In the genomic region with DNA sequence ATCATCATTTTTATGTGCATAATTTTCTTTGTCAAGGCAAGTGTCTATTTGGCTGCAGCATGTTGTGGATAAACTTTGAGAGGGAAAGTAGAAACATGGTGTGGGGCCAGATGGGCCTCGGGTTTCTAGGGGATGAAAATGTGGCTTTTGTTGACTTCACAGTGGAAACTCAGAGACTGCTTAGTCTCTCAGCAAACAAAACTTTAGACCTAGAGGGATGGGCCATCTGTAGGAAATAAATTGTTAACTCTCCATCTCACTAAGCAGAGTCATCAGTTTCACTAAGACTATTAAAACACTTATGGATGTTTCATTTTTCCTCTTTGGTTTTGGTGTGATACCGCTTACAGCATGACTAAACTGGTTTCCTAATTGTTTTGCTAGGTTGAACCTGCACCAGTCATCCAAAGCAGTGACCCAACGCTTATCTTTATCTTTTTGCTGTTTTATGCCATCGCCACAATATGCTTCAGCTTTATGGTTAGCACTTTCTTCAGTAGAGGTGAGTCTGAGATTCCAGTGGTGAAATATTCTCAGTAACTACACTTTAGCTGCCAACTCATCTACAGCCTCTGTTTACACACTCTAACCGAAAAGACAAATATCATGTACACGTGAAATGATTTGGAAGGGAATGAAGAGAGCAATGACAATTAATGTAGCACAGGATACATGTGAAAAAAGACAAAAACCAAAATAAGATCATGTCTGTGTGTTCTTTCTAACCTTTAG, we compare ENCODE assay signal across 1 cellular context.
A peak's percentile ranks its signal among the peaks of the same experiment; 100 is the strongest.
TF ChIP-seq lines count a peak whose summit lies in the region.

No MANE protein-coding gene starts in this region.

TF ChIP-seq in HepG2, 621 proteins besides CTCF, POLR2A, EP300 and RAD21 (continued from another document and continues in another):
- TF ChIP-seq, protein P1, sequence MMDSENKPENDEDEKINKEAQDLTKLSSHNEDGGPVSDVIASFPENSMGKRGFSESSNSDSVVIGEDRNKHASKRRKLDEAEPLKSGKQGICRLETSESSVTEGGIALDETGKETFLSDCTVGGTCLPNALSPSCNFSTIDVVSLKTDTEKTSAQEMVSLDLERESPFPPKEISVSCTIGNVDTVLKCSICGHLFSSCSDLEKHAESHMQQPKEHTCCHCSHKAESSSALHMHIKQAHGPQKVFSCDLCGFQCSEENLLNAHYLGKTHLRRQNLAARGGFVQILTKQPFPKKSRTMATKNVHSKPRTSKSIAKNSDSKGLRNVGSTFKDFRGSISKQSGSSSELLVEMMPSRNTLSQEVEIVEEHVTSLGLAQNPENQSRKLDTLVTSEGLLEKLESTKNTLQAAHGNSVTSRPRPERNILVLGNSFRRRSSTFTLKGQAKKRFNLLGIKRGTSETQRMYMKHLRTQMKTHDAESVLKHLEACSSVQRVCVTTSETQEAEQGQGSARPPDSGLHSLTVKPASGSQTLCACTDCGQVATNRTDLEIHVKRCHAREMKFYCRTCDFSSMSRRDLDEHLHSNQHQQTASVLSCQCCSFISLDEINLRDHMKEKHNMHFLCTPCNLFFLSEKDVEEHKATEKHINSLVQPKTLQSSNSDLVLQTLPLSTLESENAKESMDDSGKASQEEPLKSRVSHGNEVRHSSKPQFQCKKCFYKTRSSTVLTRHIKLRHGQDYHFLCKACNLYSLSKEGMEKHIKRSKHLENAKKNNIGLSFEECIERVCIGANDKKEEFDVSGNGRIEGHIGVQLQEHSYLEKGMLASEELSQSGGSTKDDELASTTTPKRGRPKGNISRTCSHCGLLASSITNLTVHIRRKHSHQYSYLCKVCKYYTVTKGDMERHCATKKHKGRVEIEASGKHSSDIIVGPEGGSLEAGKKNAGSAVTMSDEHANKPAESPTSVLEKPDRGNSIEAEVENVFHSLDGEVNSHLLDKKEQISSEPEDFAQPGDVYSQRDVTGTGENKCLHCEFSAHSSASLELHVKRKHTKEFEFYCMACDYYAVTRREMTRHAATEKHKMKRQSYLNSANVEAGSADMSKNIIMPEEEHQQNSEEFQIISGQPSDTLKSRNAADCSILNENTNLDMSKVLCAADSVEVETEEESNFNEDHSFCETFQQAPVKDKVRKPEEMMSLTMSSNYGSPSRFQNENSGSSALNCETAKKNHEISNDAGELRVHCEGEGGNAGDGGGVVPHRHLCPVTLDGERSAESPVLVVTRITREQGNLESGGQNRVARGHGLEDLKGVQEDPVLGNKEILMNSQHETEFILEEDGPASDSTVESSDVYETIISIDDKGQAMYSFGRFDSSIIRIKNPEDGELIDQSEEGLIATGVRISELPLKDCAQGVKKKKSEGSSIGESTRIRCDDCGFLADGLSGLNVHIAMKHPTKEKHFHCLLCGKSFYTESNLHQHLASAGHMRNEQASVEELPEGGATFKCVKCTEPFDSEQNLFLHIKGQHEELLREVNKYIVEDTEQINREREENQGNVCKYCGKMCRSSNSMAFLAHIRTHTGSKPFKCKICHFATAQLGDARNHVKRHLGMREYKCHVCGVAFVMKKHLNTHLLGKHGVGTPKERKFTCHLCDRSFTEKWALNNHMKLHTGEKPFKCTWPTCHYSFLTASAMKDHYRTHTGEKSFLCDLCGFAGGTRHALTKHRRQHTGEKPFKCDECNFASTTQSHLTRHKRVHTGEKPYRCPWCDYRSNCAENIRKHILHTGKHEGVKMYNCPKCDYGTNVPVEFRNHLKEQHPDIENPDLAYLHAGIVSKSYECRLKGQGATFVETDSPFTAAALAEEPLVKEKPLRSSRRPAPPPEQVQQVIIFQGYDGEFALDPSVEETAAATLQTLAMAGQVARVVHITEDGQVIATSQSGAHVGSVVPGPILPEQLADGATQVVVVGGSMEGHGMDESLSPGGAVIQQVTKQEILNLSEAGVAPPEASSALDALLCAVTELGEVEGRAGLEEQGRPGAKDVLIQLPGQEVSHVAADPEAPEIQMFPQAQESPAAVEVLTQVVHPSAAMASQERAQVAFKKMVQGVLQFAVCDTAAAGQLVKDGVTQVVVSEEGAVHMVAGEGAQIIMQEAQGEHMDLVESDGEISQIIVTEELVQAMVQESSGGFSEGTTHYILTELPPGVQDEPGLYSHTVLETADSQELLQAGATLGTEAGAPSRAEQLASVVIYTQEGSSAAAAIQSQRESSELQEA (CRISPR knock-in tag; IDR thresholded peaks at IDR 0.05; ENCODE audit: not compliant biosample characterization), result no peak
- TF ChIP-seq SNRNP70 (IDR thresholded peaks at IDR 0.05; ENCODE audit: low read depth, low read length), result no peak
- no peak for TF ChIP-seq CREB1 (IDR thresholded peaks at IDR 0.05)
- TF ChIP-seq CREB1 (CRISPR knock-in tag; IDR thresholded peaks at IDR 0.05), result peak; percentile 37; the same call in 1 of the 2 replicates
- TF ChIP-seq, protein P2, sequence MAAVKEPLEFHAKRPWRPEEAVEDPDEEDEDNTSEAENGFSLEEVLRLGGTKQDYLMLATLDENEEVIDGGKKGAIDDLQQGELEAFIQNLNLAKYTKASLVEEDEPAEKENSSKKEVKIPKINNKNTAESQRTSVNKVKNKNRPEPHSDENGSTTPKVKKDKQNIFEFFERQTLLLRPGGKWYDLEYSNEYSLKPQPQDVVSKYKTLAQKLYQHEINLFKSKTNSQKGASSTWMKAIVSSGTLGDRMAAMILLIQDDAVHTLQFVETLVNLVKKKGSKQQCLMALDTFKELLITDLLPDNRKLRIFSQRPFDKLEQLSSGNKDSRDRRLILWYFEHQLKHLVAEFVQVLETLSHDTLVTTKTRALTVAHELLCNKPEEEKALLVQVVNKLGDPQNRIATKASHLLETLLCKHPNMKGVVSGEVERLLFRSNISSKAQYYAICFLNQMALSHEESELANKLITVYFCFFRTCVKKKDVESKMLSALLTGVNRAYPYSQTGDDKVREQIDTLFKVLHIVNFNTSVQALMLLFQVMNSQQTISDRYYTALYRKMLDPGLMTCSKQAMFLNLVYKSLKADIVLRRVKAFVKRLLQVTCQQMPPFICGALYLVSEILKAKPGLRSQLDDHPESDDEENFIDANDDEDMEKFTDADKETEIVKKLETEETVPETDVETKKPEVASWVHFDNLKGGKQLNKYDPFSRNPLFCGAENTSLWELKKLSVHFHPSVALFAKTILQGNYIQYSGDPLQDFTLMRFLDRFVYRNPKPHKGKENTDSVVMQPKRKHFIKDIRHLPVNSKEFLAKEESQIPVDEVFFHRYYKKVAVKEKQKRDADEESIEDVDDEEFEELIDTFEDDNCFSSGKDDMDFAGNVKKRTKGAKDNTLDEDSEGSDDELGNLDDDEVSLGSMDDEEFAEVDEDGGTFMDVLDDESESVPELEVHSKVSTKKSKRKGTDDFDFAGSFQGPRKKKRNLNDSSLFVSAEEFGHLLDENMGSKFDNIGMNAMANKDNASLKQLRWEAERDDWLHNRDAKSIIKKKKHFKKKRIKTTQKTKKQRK (IDR thresholded peaks at IDR 0.05; ENCODE audit: low read length), result no peak
- no peak for TF ChIP-seq MAF1 (CRISPR knock-in tag; IDR thresholded peaks at IDR 0.05; ENCODE audit: borderline replicate concordance)
- no peak for TF ChIP-seq TP53 (CRISPR knock-in tag; conservative IDR thresholded peaks at IDR 0.05)
- TF ChIP-seq MTF2 (CRISPR knock-in tag; IDR thresholded peaks at IDR 0.05; ENCODE audit: borderline replicate concordance), result no peak
- TF ChIP-seq, protein P3, sequence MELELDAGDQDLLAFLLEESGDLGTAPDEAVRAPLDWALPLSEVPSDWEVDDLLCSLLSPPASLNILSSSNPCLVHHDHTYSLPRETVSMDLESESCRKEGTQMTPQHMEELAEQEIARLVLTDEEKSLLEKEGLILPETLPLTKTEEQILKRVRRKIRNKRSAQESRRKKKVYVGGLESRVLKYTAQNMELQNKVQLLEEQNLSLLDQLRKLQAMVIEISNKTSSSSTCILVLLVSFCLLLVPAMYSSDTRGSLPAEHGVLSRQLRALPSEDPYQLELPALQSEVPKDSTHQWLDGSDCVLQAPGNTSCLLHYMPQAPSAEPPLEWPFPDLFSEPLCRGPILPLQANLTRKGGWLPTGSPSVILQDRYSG (CRISPR knock-in tag; IDR thresholded peaks at IDR 0.05), result no peak
- TF ChIP-seq XBP1 (CRISPR knock-in tag; IDR thresholded peaks at IDR 0.05), result no peak
- no peak for TF ChIP-seq NFATC3 (CRISPR knock-in tag; IDR thresholded peaks at IDR 0.05)
- peak; percentile 43 for TF ChIP-seq ZNF781 (CRISPR knock-in tag; IDR thresholded peaks at IDR 0.05; ENCODE audit: borderline replicate concordance, not compliant biosample characterization)
- TF ChIP-seq ZNF331 (CRISPR knock-in tag; IDR thresholded peaks at IDR 0.05), result peak; percentile 6; the same call in 1 of the 2 replicates
- TF ChIP-seq ZNF83 (CRISPR knock-in tag; IDR thresholded peaks at IDR 0.05; ENCODE audit: borderline replicate concordance), result no peak
- TF ChIP-seq KLF9 (CRISPR knock-in tag; IDR thresholded peaks at IDR 0.05; ENCODE audit: low read depth), result no peak
- no peak for TF ChIP-seq ZNF790 (CRISPR knock-in tag; IDR thresholded peaks at IDR 0.05; ENCODE audit: borderline replicate concordance)
- TF ChIP-seq, protein P4, sequence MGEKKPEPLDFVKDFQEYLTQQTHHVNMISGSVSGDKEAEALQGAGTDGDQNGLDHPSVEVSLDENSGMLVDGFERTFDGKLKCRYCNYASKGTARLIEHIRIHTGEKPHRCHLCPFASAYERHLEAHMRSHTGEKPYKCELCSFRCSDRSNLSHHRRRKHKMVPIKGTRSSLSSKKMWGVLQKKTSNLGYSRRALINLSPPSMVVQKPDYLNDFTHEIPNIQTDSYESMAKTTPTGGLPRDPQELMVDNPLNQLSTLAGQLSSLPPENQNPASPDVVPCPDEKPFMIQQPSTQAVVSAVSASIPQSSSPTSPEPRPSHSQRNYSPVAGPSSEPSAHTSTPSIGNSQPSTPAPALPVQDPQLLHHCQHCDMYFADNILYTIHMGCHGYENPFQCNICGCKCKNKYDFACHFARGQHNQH (CRISPR knock-in tag; IDR thresholded peaks at IDR 0.05), result peak; percentile 59; the same call in 1 of the 2 replicates
- TF ChIP-seq NR2F2 (IDR thresholded peaks at IDR 0.05; ENCODE audit: borderline replicate concordance, low read depth), result no peak
- TF ChIP-seq, protein P5, sequence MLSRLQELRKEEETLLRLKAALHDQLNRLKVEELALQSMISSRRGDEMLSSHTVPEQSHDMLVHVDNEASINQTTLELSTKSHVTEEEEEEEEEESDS (CRISPR knock-in tag; IDR thresholded peaks at IDR 0.05; ENCODE audit: borderline replicate concordance), result no peak
- TF ChIP-seq ZSCAN12 (CRISPR knock-in tag; IDR thresholded peaks at IDR 0.05), result no peak
- TF ChIP-seq SAFB2 (CRISPR knock-in tag; IDR thresholded peaks at IDR 0.05; ENCODE audit: borderline replicate concordance, low read depth), result no peak
- no peak for TF ChIP-seq ZNF136 (CRISPR knock-in tag; IDR thresholded peaks at IDR 0.05; ENCODE audit: low read depth)
- 0 out of 2 replicates have a peak, but pooled peaks have one; percentile 54 for TF ChIP-seq ZNF543 (CRISPR knock-in tag; IDR thresholded peaks at IDR 0.05)
- TF ChIP-seq MYNN (CRISPR knock-in tag; IDR thresholded peaks at IDR 0.05; ENCODE audit: low read depth), result no peak
- no peak for TF ChIP-seq PHF8 (CRISPR knock-in tag; IDR thresholded peaks at IDR 0.05)
- TF ChIP-seq HNRNPUL1 (IDR thresholded peaks at IDR 0.05; ENCODE audit: low read depth, low read length), result no peak
- no peak for TF ChIP-seq RBM39 (IDR thresholded peaks at IDR 0.05; ENCODE audit: low read depth, low read length, poor library complexity, severe bottlenecking)
- TF ChIP-seq RBM22 (optimal IDR thresholded peaks at IDR 0.05; ENCODE audit: low read length), result no peak
- TF ChIP-seq HOXA7 (CRISPR knock-in tag; IDR thresholded peaks at IDR 0.05), result no peak
- TF ChIP-seq ZNF225 (CRISPR knock-in tag; IDR thresholded peaks at IDR 0.05), result no peak
- TF ChIP-seq PCBP1 (IDR thresholded peaks at IDR 0.05; ENCODE audit: borderline replicate concordance, low read depth, low read length), result no peak
- TF ChIP-seq NCOA1 (CRISPR knock-in tag; IDR thresholded peaks at IDR 0.05), result no peak; the same call in 1 of the 2 replicates
- TF ChIP-seq ZNF670 (CRISPR knock-in tag; IDR thresholded peaks at IDR 0.05; ENCODE audit: borderline replicate concordance), result no peak
- TF ChIP-seq ZNF644 (CRISPR knock-in tag; IDR thresholded peaks at IDR 0.05; ENCODE audit: low read depth), result peak; percentile 79
- TF ChIP-seq, protein P6, sequence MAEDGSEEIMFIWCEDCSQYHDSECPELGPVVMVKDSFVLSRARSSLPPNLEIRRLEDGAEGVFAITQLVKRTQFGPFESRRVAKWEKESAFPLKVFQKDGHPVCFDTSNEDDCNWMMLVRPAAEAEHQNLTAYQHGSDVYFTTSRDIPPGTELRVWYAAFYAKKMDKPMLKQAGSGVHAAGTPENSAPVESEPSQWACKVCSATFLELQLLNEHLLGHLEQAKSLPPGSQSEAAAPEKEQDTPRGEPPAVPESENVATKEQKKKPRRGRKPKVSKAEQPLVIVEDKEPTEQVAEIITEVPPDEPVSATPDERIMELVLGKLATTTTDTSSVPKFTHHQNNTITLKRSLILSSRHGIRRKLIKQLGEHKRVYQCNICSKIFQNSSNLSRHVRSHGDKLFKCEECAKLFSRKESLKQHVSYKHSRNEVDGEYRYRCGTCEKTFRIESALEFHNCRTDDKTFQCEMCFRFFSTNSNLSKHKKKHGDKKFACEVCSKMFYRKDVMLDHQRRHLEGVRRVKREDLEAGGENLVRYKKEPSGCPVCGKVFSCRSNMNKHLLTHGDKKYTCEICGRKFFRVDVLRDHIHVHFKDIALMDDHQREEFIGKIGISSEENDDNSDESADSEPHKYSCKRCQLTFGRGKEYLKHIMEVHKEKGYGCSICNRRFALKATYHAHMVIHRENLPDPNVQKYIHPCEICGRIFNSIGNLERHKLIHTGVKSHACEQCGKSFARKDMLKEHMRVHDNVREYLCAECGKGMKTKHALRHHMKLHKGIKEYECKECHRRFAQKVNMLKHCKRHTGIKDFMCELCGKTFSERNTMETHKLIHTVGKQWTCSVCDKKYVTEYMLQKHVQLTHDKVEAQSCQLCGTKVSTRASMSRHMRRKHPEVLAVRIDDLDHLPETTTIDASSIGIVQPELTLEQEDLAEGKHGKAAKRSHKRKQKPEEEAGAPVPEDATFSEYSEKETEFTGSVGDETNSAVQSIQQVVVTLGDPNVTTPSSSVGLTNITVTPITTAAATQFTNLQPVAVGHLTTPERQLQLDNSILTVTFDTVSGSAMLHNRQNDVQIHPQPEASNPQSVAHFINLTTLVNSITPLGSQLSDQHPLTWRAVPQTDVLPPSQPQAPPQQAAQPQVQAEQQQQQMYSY (CRISPR knock-in tag; IDR thresholded peaks at IDR 0.05), result 0 out of 2 replicates have a peak, but pooled peaks have one; percentile 31
- TF ChIP-seq ERF (CRISPR knock-in tag; IDR thresholded peaks at IDR 0.05), result no peak; the same call in 1 of the 2 replicates
- peak; percentile 77; the same call in 1 of the 2 replicates for TF ChIP-seq ZNF652 (CRISPR knock-in tag; IDR thresholded peaks at IDR 0.05; ENCODE audit: borderline replicate concordance, low read depth)
- TF ChIP-seq NR2C2 (CRISPR knock-in tag; IDR thresholded peaks at IDR 0.05; ENCODE audit: borderline replicate concordance), result no peak
- no peak for TF ChIP-seq SMARCE1 (IDR thresholded peaks at IDR 0.05; ENCODE audit: borderline replicate concordance)
- TF ChIP-seq, protein P7, sequence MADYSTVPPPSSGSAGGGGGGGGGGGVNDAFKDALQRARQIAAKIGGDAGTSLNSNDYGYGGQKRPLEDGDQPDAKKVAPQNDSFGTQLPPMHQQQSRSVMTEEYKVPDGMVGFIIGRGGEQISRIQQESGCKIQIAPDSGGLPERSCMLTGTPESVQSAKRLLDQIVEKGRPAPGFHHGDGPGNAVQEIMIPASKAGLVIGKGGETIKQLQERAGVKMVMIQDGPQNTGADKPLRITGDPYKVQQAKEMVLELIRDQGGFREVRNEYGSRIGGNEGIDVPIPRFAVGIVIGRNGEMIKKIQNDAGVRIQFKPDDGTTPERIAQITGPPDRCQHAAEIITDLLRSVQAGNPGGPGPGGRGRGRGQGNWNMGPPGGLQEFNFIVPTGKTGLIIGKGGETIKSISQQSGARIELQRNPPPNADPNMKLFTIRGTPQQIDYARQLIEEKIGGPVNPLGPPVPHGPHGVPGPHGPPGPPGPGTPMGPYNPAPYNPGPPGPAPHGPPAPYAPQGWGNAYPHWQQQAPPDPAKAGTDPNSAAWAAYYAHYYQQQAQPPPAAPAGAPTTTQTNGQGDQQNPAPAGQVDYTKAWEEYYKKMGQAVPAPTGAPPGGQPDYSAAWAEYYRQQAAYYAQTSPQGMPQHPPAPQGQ (CRISPR knock-in tag; IDR thresholded peaks at IDR 0.05; ENCODE audit: borderline replicate concordance), result no peak
- TF ChIP-seq ZNF430 (CRISPR knock-in tag; IDR thresholded peaks at IDR 0.05), result no peak
